ENCODE assay signal across 17 cellular contexts in genomic region chr3:167830007-167830406, GRCh38.
DNase-seq lines count a peak whose midpoint lies in the region; ATAC-seq, FAIRE-seq and TF ChIP-seq lines count a peak whose summit lies in the region.
"Had no signal": no experiment of that assay in that cellular context is flagged by ENCODE, and none has a peak within 500 bp of the region (broad histone marks: within the 10 kb centered on the region; RNA-seq: fewer than 3 reads in every experiment).

No MANE protein-coding gene starts in this region.

- no peaks in the 10 kb centered on the region for H3K4me1 Mint-ChIP-seq in CD8-positive, alpha-beta memory T cell
- H3K4me1 Mint-ChIP-seq: activated CD4-positive, alpha-beta T cell treated with anti-CD3 and anti-CD28 coated beads, Interleukin-2, amount 10 ng/mL, durations not matched to agents 24 days and 14 days had no signal

- ATAC-seq in GM18505 (IDR thresholded peaks at IDR 0.05; ENCODE audit: unreplicated experiment) (peak; percentile 82), GM21529 (IDR thresholded peaks at IDR 0.05; ENCODE audit: unreplicated experiment) (peak; percentile 69), HG03175 (IDR thresholded peaks at IDR 0.05; ENCODE audit: unreplicated experiment) (peak; percentile 50), GM12878 (peak; percentile 65), HG02623 (IDR thresholded peaks at IDR 0.05; ENCODE audit: unreplicated experiment) (no peak)
- ATAC-seq: effector memory CD8-positive, alpha-beta T cell; lower lobe of right lung had no signal

- DNase-seq in GM12878 (ENCODE audit: low read depth, low spot score) (no peak), NCI-H1105 treated with DMSO at 0.1 percent for 48 hours (lab: John Stamatoyannopoulos, UW) (no peak), cerebellar nuclear complex (lab: John Stamatoyannopoulos, UW) (no peak)
- no peak for DNase-seq in CD8-positive, alpha-beta memory T cell
- DNase-seq: activated CD4-positive, alpha-beta T cell treated with anti-CD3 and anti-CD28 coated beads, Interleukin-2, amount 10 ng/mL, durations not matched to agents 24 days and 14 days; activated gamma-delta T cell treated with Interleukin-2 at 50 U/mL for 16 hours; effector memory CD8-positive, alpha-beta T cell; KG1; lower lobe of right lung; sigmoid colon had no signal

- no peaks in the 10 kb centered on the region for H3K4me1 ChIP-seq in GM12878 (ENCODE audit: control insufficient read depth, insufficient read depth, low read length)
- no peaks in the 10 kb centered on the region for H3K4me1 ChIP-seq in CD8-positive, alpha-beta memory T cell (ENCODE audit: insufficient read depth, low read length)
- H3K4me1 ChIP-seq: lower lobe of right lung, sigmoid colon, vagina had no signal

- RAD21 ChIA-PET in GM12878 (lab: Charles Lee; ENCODE audit: unreplicated experiment), result interaction anchor here (0.8 kb wide), 1 partner anchor 13 kb away, joined by 3 read pairs; no protein-coding TSS in a partner anchor

- WGBS in GM12878 (ENCODE audit: insufficient coverage, insufficient replicate concordance, low lambda C conversion rate, missing lambda C conversion rate), result 0% methylated on average over 4 of the region's 4 CpGs

- no peaks in the 10 kb centered on the region for H3K36me3 Mint-ChIP-seq in CD8-positive, alpha-beta memory T cell

- no peak for FAIRE-seq in GM12878 (lab: Jason Lieb, UNC)
- FAIRE-seq: islet of Langerhans, TTC549 had no signal

- no peak for TF ChIP-seq RAD21 in GM12878 (IDR thresholded peaks at IDR 0.05; ENCODE audit: insufficient read depth, low read depth, low read length)

- CTCF ChIA-PET in GM12878 (lab: Yijun Ruan, JAX), result interaction anchor here (1.1 kb wide), 1 partner anchor 51 kb away, joined by 3 read pairs; no protein-coding TSS in a partner anchor
- CTCF ChIA-PET in CD8-positive, alpha-beta memory T cell (lab: Charles Lee), result no interaction called here

- H3K9ac ChIP-seq in GM12878 (ENCODE audit: control insufficient read depth, insufficient read depth, low read length), result no peak overlapping the region

- no peak overlapping the region for H2AFZ ChIP-seq in GM12878 (ENCODE audit: control insufficient read depth, low read depth, low read length)

- no peaks in the 10 kb centered on the region for H3K79me2 ChIP-seq in GM12878 (ENCODE audit: control insufficient read depth, insufficient read depth, low read length)

- in situ Hi-C loops in GM12878 (cut with MboI), result no loop called here

- H3K27ac Mint-ChIP-seq in CD8-positive, alpha-beta memory T cell, result no peak overlapping the region
- H3K27ac Mint-ChIP-seq: activated CD4-positive, alpha-beta T cell treated with anti-CD3 and anti-CD28 coated beads, Interleukin-2, amount 10 ng/mL, durations not matched to agents 24 days and 14 days; effector memory CD8-positive, alpha-beta T cell had no signal

- intact Hi-C loops in GM12878 (cut with micrococcal nuclease; ENCODE audit: unreplicated experiment), result no loop called here

- H3K36me3 ChIP-seq in GM12878 (ENCODE audit: control insufficient read depth in 2 of 2, insufficient read depth in 2 of 2, low read length in 1 of 2), result no peaks in the 10 kb centered on the region
- H3K36me3 ChIP-seq in CD8-positive, alpha-beta memory T cell (ENCODE audit: insufficient read depth, low read length), result no peaks in the 10 kb centered on the region
- H3K36me3 ChIP-seq: lower lobe of right lung, sigmoid colon, vagina had no signal

- no peak overlapping the region for H3K27ac ChIP-seq in GM12878 (ENCODE audit: control insufficient read depth, insufficient read depth)
- no peak overlapping the region for H3K27ac ChIP-seq in CD8-positive, alpha-beta memory T cell (ENCODE audit: low read depth, low read length)
- H3K27ac ChIP-seq: lower lobe of right lung, sigmoid colon, vagina had no signal

- TF ChIP-seq POLR2A in GM18505 (IDR thresholded peaks at IDR 0.05; ENCODE audit: borderline replicate concordance, extremely low read depth, insufficient read depth, insufficient read length) (no peak), GM12878 (IDR thresholded peaks at IDR 0.05; ENCODE audit: low read depth, low read length) (no peak)

- H3K4me3 Mint-ChIP-seq in CD8-positive, alpha-beta memory T cell, result no peak overlapping the region
- H3K4me3 Mint-ChIP-seq: activated CD4-positive, alpha-beta T cell treated with anti-CD3 and anti-CD28 coated beads, Interleukin-2, amount 10 ng/mL, durations not matched to agents 24 days and 14 days; effector memory CD8-positive, alpha-beta T cell had no signal

- SMC1A ChIA-PET in GM12878 (lab: Charles Lee; ENCODE audit: uncharacterized antibody, unreplicated experiment), result interaction anchor here (0.9 kb wide), 1 partner anchor 126 kb away, joined by 3 read pairs; no protein-coding TSS in a partner anchor

- TF ChIP-seq CTCF in GM12878 (IDR thresholded peaks at IDR 0.05 in 2 of 3, conservative IDR thresholded peaks at IDR 0.05 in 1 of 3; ENCODE audit: control insufficient read depth in 2 of 3, extremely low read depth in 1 of 3, insufficient read depth in 1 of 3, low read depth in 3 of 3, low read length in 3 of 3), result no peak

- no peak overlapping the region for H3K4me2 ChIP-seq in GM12878 (ENCODE audit: control insufficient read depth, insufficient read depth)

- no peak for TF ChIP-seq EP300 in GM12878 (IDR thresholded peaks at IDR 0.05; ENCODE audit: borderline replicate concordance in 1 of 2, control insufficient read depth in 1 of 2, low read depth in 2 of 2, low read length in 2 of 2)

- H3K27me3 ChIP-seq in GM12878 (replicated peaks in 1 of 2; ENCODE audit: control insufficient read depth in 2 of 2, insufficient read depth in 2 of 2, low read length in 1 of 2), result no peaks in the 10 kb centered on the region
- no peaks in the 10 kb centered on the region for H3K27me3 ChIP-seq in CD8-positive, alpha-beta memory T cell (ENCODE audit: insufficient read depth, low read length, poor library complexity, severe bottlenecking)
- H3K27me3 ChIP-seq: sigmoid colon, vagina had no signal

- no peak overlapping the region for H3K4me3 ChIP-seq in GM12878
- no peak overlapping the region for H3K4me3 ChIP-seq in CD8-positive, alpha-beta memory T cell (ENCODE audit: low read length)
- H3K4me3 ChIP-seq: lower lobe of right lung, sigmoid colon, vagina had no signal

- H4K20me1 ChIP-seq in GM12878 (ENCODE audit: control insufficient read depth, insufficient read depth), result no peaks in the 10 kb centered on the region

- no peaks in the 10 kb centered on the region for H3K9me3 Mint-ChIP-seq in CD8-positive, alpha-beta memory T cell
- H3K9me3 Mint-ChIP-seq: activated CD4-positive, alpha-beta T cell treated with anti-CD3 and anti-CD28 coated beads, Interleukin-2, amount 10 ng/mL, durations not matched to agents 24 days and 14 days; effector memory CD8-positive, alpha-beta T cell had no signal

- no peaks in the 10 kb centered on the region for H3K27me3 Mint-ChIP-seq in CD8-positive, alpha-beta memory T cell
- H3K27me3 Mint-ChIP-seq: effector memory CD8-positive, alpha-beta T cell had no signal

- no TSS peak for BruUV-seq in GM12878 (replicated peaks; lab: Mats Ljungman, UMichigan)

- H3K9me3 ChIP-seq in GM12878 (replicated peaks; ENCODE audit: control insufficient read depth, insufficient read depth, low read length), result no peaks in the 10 kb centered on the region
- H3K9me3 ChIP-seq in CD8-positive, alpha-beta memory T cell (ENCODE audit: low read length), result no peaks in the 10 kb centered on the region
- H3K9me3 ChIP-seq: lower lobe of right lung, sigmoid colon, vagina had no signal

- POLR2A ChIA-PET in GM12878 (lab: Charles Lee), result no interaction called here
- POLR2A ChIA-PET in CD8-positive, alpha-beta memory T cell (lab: Charles Lee), result no interaction called here

TF ChIP-seq in GM12878, 131 proteins besides CTCF, POLR2A, EP300 and RAD21 (continues in another document):
- TF ChIP-seq ZNF384 (IDR thresholded peaks at IDR 0.05; ENCODE audit: borderline replicate concordance, low read depth, low read length), result peak; percentile 35; the same call in 1 of the 2 replicates
- TF ChIP-seq RUNX3 (IDR thresholded peaks at IDR 0.05; ENCODE audit: low read length), result peak; percentile 40
- TF ChIP-seq HCFC1 (IDR thresholded peaks at IDR 0.05; ENCODE audit: low read length), result no peak
- TF ChIP-seq MTA2 (IDR thresholded peaks at IDR 0.05; ENCODE audit: low read depth), result 0 out of 2 replicates have a peak, but pooled peaks have one; percentile 11
- TF ChIP-seq CUX1 (IDR thresholded peaks at IDR 0.05; ENCODE audit: insufficient replicate concordance, low read depth, low read length), result no peak
- 0 out of 2 replicates have a peak, but pooled peaks have one; percentile 18 for TF ChIP-seq TCF12 (IDR thresholded peaks at IDR 0.05; ENCODE audit: low read depth, low read length)
